In the genomic region with DNA sequence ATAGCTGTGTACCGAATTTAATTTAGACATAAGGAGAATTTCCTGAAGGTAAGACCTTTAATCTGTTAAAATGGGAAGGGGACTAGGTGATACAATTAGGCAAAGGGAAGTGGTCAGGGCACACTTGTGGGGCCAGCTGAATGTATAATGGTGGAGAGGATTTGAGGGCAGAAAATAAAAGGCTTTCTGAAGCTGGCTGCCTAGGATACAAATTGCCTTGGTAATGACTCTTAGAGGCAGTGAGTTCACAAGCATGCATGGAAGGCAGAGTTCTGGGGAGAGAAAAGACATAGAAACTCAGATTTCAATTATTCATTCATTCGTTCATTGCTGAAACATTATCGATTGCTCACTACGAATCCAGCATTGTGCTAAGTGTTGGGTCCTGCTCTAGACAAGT, we compare ENCODE assay signal across 2 cellular contexts.
TF ChIP-seq lines count a peak whose summit lies in the region.

No MANE protein-coding gene starts in this region.

TF ChIP-seq in K562, 482 proteins besides CTCF, POLR2A, EP300 and RAD21:
- TF ChIP-seq, protein P1, sequence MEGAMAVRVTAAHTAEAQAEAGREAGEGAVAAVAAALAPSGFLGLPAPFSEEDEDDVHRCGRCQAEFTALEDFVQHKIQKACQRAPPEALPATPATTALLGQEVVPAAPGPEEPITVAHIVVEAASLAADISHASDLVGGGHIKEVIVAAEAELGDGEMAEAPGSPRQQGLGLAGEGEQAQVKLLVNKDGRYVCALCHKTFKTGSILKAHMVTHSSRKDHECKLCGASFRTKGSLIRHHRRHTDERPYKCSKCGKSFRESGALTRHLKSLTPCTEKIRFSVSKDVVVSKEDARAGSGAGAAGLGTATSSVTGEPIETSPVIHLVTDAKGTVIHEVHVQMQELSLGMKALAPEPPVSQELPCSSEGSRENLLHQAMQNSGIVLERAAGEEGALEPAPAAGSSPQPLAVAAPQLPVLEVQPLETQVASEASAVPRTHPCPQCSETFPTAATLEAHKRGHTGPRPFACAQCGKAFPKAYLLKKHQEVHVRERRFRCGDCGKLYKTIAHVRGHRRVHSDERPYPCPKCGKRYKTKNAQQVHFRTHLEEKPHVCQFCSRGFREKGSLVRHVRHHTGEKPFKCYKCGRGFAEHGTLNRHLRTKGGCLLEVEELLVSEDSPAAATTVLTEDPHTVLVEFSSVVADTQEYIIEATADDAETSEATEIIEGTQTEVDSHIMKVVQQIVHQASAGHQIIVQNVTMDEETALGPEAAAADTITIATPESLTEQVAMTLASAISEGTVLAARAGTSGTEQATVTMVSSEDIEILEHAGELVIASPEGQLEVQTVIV (CRISPR knock-in tag; IDR thresholded peaks at IDR 0.05; ENCODE audit: borderline replicate concordance) = no peak
- TF ChIP-seq MYNN (IDR thresholded peaks at IDR 0.05) (peak; percentile 80; the same call in 1 of the 2 replicates), MYNN (CRISPR knock-in tag; IDR thresholded peaks at IDR 0.05) (no peak), MTA1 (IDR thresholded peaks at IDR 0.05; ENCODE audit: borderline replicate concordance) (no peak), RFX1 (IDR thresholded peaks at IDR 0.05) (peak; percentile 40), ZNF408 (CRISPR knock-in tag; IDR thresholded peaks at IDR 0.05; ENCODE audit: low read depth) (no peak)
TF ChIP-seq in K562: peak in this region for 2.

TF ChIP-seq in neural cell, 6 proteins besides CTCF, POLR2A, EP300 and RAD21 (continued from another document):
- TF ChIP-seq, protein P2, sequence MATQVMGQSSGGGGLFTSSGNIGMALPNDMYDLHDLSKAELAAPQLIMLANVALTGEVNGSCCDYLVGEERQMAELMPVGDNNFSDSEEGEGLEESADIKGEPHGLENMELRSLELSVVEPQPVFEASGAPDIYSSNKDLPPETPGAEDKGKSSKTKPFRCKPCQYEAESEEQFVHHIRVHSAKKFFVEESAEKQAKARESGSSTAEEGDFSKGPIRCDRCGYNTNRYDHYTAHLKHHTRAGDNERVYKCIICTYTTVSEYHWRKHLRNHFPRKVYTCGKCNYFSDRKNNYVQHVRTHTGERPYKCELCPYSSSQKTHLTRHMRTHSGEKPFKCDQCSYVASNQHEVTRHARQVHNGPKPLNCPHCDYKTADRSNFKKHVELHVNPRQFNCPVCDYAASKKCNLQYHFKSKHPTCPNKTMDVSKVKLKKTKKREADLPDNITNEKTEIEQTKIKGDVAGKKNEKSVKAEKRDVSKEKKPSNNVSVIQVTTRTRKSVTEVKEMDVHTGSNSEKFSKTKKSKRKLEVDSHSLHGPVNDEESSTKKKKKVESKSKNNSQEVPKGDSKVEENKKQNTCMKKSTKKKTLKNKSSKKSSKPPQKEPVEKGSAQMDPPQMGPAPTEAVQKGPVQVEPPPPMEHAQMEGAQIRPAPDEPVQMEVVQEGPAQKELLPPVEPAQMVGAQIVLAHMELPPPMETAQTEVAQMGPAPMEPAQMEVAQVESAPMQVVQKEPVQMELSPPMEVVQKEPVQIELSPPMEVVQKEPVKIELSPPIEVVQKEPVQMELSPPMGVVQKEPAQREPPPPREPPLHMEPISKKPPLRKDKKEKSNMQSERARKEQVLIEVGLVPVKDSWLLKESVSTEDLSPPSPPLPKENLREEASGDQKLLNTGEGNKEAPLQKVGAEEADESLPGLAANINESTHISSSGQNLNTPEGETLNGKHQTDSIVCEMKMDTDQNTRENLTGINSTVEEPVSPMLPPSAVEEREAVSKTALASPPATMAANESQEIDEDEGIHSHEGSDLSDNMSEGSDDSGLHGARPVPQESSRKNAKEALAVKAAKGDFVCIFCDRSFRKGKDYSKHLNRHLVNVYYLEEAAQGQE (IDR thresholded peaks at IDR 0.05; ENCODE audit: borderline replicate concordance) = no peak
- TF ChIP-seq MXI1 (conservative IDR thresholded peaks at IDR 0.05; ENCODE audit: poor library complexity, severe bottlenecking) = peak; percentile 30
- TF ChIP-seq SMC3 (conservative IDR thresholded peaks at IDR 0.05; ENCODE audit: poor library complexity) = no peak
